ENCODE assay signal across 12 cellular contexts in genomic region chr15:44718180-44718926, GRCh38. TPM values are rescaled to one million over a fixed set of nuclear protein-coding genes. Genes with fewer than 3 reads are reported as not detected.
DNase-seq lines count a peak whose midpoint lies in the region; ATAC-seq and TF ChIP-seq lines count a peak whose summit lies in the region.
"Had no signal": no experiment of that assay in that cellular context is flagged by ENCODE, and none has a peak within 500 bp of the region (broad histone marks: within the 10 kb centered on the region; RNA-seq: fewer than 3 reads in every experiment).

No MANE protein-coding gene starts in this region.

- CTCF ChIA-PET in activated CD8-positive, alpha-beta memory T cell treated with anti-CD3 and anti-CD28 coated beads, Interleukin-2, amount 10 ng/mL, durations not matched to agents 7 days and 5 days (lab: Charles Lee) = interaction anchor here (1.1 to 8.5 kb wide), 8 partner anchors 9 to 54 kb away, joined by 3 to 138 read pairs (median 34); partner anchors contain the start of genes SPG11 and TRIM69

- H3K27me3 Mint-ChIP-seq in activated CD8-positive, alpha-beta memory T cell treated with anti-CD3 and anti-CD28 coated beads, Interleukin-2, amount 10 ng/mL, durations not matched to agents 7 days and 5 days = no peaks in the 10 kb centered on the region
- H3K27me3 Mint-ChIP-seq in natural killer cell (ENCODE audit: low read depth in 2 of 2) = no peaks in the 10 kb centered on the region
- H3K27me3 Mint-ChIP-seq in type B pancreatic cell = no peaks in the 10 kb centered on the region

- no peaks in the 10 kb centered on the region for H3K9me3 Mint-ChIP-seq in activated CD8-positive, alpha-beta memory T cell treated with anti-CD3 and anti-CD28 coated beads, Interleukin-2, amount 10 ng/mL, durations not matched to agents 7 days and 5 days (ENCODE audit: low read depth)
- no peaks in the 10 kb centered on the region for H3K9me3 Mint-ChIP-seq in natural killer cell
- H3K9me3 Mint-ChIP-seq in type B pancreatic cell = no peaks in the 10 kb centered on the region

- H3K27me3 ChIP-seq in HL-60 (ENCODE audit: insufficient read depth, poor library complexity, severe bottlenecking) = no peaks in the 10 kb centered on the region

- no peak for DNase-seq in activated CD8-positive, alpha-beta memory T cell treated with anti-CD3 and anti-CD28 coated beads, Interleukin-2, amount 10 ng/mL, durations not matched to agents 7 days and 5 days
- no peak for DNase-seq in activated CD8-positive, alpha-beta memory T cell treated with anti-CD3 and anti-CD28 coated beads for 24 hours
- no peak for DNase-seq in HL-60 (ENCODE audit: low read depth in 1 of 2, low spot score in 1 of 2)
- peak; percentile 29 for DNase-seq in activated CD8-positive, alpha-beta memory T cell treated with anti-CD3 and anti-CD28 coated beads, Interleukin-2, amount 50 U/mL, for 4 hours
- no peak for DNase-seq in natural killer cell
- DNase-seq in mesenteric fat pad (ENCODE audit: low spot score) = no peak
- DNase-seq in type B pancreatic cell (ENCODE audit: extremely low spot score, unreplicated experiment) = no peak
- DNase-seq in left colon = no peak
- DNase-seq: activated CD4-positive, CD25-positive, alpha-beta regulatory T cell treated with anti-CD3 and anti-CD28 coated beads, Interleukin-2, amount 50 U/mL, for 72 hours; hippocampal formation; left cardiac atrium; NCI-H146 had no signal

- no peak for TF ChIP-seq CTCF in HL-60 (IDR thresholded peaks at IDR 0.05; ENCODE audit: insufficient read depth, low read length)
- TF ChIP-seq CTCF in natural killer cell (IDR thresholded peaks at IDR 0.05) = no peak
- no peak for TF ChIP-seq CTCF in type B pancreatic cell (conservative IDR thresholded peaks at IDR 0.05)

- H3K4me1 Mint-ChIP-seq in activated CD8-positive, alpha-beta memory T cell treated with anti-CD3 and anti-CD28 coated beads, Interleukin-2, amount 10 ng/mL, durations not matched to agents 7 days and 5 days = peaks cover 79% of the 10 kb centered on the region
- H3K4me1 Mint-ChIP-seq in natural killer cell (peaks cover 82 to 90% of the 10 kb centered on the region in 2 donors), type B pancreatic cell (ENCODE audit: unreplicated experiment) (peaks cover 4% of the 10 kb centered on the region)

- no peak for ATAC-seq in activated CD8-positive, alpha-beta memory T cell treated with anti-CD3 and anti-CD28 coated beads, Interleukin-2, amount 10 ng/mL, durations not matched to agents 7 days and 5 days
- no peak for ATAC-seq in natural killer cell
- ATAC-seq in left colon = no peak

- no peak overlapping the region for H3K4me3 ChIP-seq in HL-60 (replicated peaks; ENCODE audit: insufficient read depth, low read length)

- H3K27ac Mint-ChIP-seq in activated CD8-positive, alpha-beta memory T cell treated with anti-CD3 and anti-CD28 coated beads, Interleukin-2, amount 10 ng/mL, durations not matched to agents 7 days and 5 days = peak overlapping the region; percentile 95
- H3K27ac Mint-ChIP-seq in natural killer cell (peak overlapping the region; percentile 92 to 100), type B pancreatic cell (no peak overlapping the region)

- peak overlapping the region; percentile 49 for H3K4me3 Mint-ChIP-seq in activated CD8-positive, alpha-beta memory T cell treated with anti-CD3 and anti-CD28 coated beads, Interleukin-2, amount 10 ng/mL, durations not matched to agents 7 days and 5 days
- H3K4me3 Mint-ChIP-seq in natural killer cell (peak overlapping the region; percentile 100), type B pancreatic cell (no peak overlapping the region)

- peak overlapping the region; percentile 15 for H3K27ac ChIP-seq in HL-60 (replicated peaks)

- peaks cover 59% of the 10 kb centered on the region for H3K36me3 Mint-ChIP-seq in activated CD8-positive, alpha-beta memory T cell treated with anti-CD3 and anti-CD28 coated beads, Interleukin-2, amount 10 ng/mL, durations not matched to agents 7 days and 5 days
- H3K36me3 Mint-ChIP-seq in natural killer cell = peaks cover 61% of the 10 kb centered on the region
- peaks cover 24% of the 10 kb centered on the region for H3K36me3 Mint-ChIP-seq in type B pancreatic cell

- intact Hi-C loops in natural killer cell (cut with micrococcal nuclease) = loop anchor here (10.0 kb wide), 1 partner anchor 866 kb away; the partner anchor contains the start of gene BLOC1S6
- intact Hi-C loops in left colon (cut with DNase I, micrococcal nuclease) = no loop called here

RNA-seq across cellular contexts. Expression of gene B2M, which starts 7.0 kb away (rescaled TPM):
- 1,000 to 10,000 TPM; 6,920 to 7,161 TPM for total RNA-seq in activated CD8-positive, alpha-beta memory T cell treated with anti-CD3 and anti-CD28 coated beads, Interleukin-2, amount 10 ng/mL, durations not matched to agents 7 days and 5 days
- 1,000 to 10,000 TPM; 7,484 to 8,893 (median 7,665) TPM for total RNA-seq in natural killer cell
- total RNA-seq in mesenteric fat pad = 2,407 TPM
- 400 and 519 TPM in 2 replicates for total RNA-seq in type B pancreatic cell (ENCODE audit: low replicate concordance)
- 1,000 to 10,000 TPM; 4,423 to 4,762 TPM for total RNA-seq in left colon

RNA-seq across cellular contexts. Expression of gene PATL2, which starts 7.2 kb away (rescaled TPM):
- total RNA-seq in activated CD8-positive, alpha-beta memory T cell treated with anti-CD3 and anti-CD28 coated beads, Interleukin-2, amount 10 ng/mL, durations not matched to agents 7 days and 5 days = 10 to 100 TPM; 17.2 to 38.4 TPM
- total RNA-seq in natural killer cell (100 to 1,000 TPM; 101 to 145 (median 112) TPM), mesenteric fat pad (2.2 TPM), type B pancreatic cell (ENCODE audit: low replicate concordance) (1.0 and 1.2 TPM in 2 replicates), left colon (1 to 10 TPM; 4.3 to 4.5 TPM)

RNA-seq across cellular contexts. Expression of gene TRIM69, which starts 18.0 kb away (rescaled TPM):
- total RNA-seq in activated CD8-positive, alpha-beta memory T cell treated with anti-CD3 and anti-CD28 coated beads, Interleukin-2, amount 10 ng/mL, durations not matched to agents 7 days and 5 days = 10 to 100 TPM; 79.1 to 79.4 TPM
- total RNA-seq in natural killer cell (10 to 100 TPM; 14.2 to 20.1 (median 16.3) TPM), mesenteric fat pad (18.1 TPM), type B pancreatic cell (ENCODE audit: low replicate concordance) (24.9 and 30.9 TPM in 2 replicates), left colon (10 to 100 TPM; 15.7 to 16.4 TPM)

RNA-seq across cellular contexts. Expression of gene SPG11, which starts 54.9 kb away (rescaled TPM):
- total RNA-seq in activated CD8-positive, alpha-beta memory T cell treated with anti-CD3 and anti-CD28 coated beads, Interleukin-2, amount 10 ng/mL, durations not matched to agents 7 days and 5 days = 10 to 100 TPM; 76.7 to 95.8 TPM
- 100 to 1,000 TPM; 123 to 154 (median 153) TPM for total RNA-seq in natural killer cell
- total RNA-seq in mesenteric fat pad = 72.1 TPM
- 75.5 and 80.4 TPM in 2 replicates for total RNA-seq in type B pancreatic cell (ENCODE audit: low replicate concordance)
- 100 to 1,000 TPM in 1 of 2 donors, 10 to 100 TPM in 1; 90.7 to 113 TPM for total RNA-seq in left colon
